Comparison of ENCODE assay signal across 8 cellular contexts in genomic region chr15:78035319-78035718, GRCh38. TPM values are rescaled to one million over a fixed set of nuclear protein-coding genes. Genes with fewer than 3 reads are reported as not detected.
DNase-seq lines count a peak whose midpoint lies in the region; FAIRE-seq and TF ChIP-seq lines count a peak whose summit lies in the region.

No MANE protein-coding gene starts in this region.

- no peak overlapping the region for H3K4me3 ChIP-seq in cardiac muscle cell
- no peak overlapping the region for H3K4me3 ChIP-seq in small intestine (ENCODE audit: low read depth in 1 of 2, low read length in 2 of 2)

- no peak for TF ChIP-seq CTCF in cardiac muscle cell (IDR thresholded peaks at IDR 0.05; ENCODE audit: low read depth, low read length)

- no peak for FAIRE-seq in small intestine (lab: Jason Lieb, UNC)

- DNase-seq in KBM-7 (peak; percentile 89), cardiac muscle cell (ENCODE audit: low read depth in 1 of 2, low spot score in 1 of 2) (peak; percentile 30 to 49), small intestine (no peak), NCI-H1694 treated with DMSO at 0.1 percent for 48 hours (lab: John Stamatoyannopoulos, UW) (no peak), NCI-H2081 (lab: John Stamatoyannopoulos, UW) (no peak), cerebellum (ENCODE audit: low spot score) (no peak), DMS 273 treated with DMSO at 0.1 percent for 48 hours (lab: John Stamatoyannopoulos, UW) (no peak)
- peak; percentile 44 for DNase-seq in activated CD4-positive, alpha-beta T cell treated with anti-CD3 and anti-CD28 coated beads, Interleukin-2, amount 50 U/mL, for 1 hour

- H3K27me3 ChIP-seq in cardiac muscle cell (no peaks in the 10 kb centered on the region), small intestine (ENCODE audit: control insufficient read depth in 2 of 2, insufficient read depth in 2 of 2, low read length in 2 of 2) (no peaks in the 10 kb centered on the region)

- peaks cover 25% of the 10 kb centered on the region for H3K4me1 ChIP-seq in cardiac muscle cell (ENCODE audit: low read depth)
- peaks cover 15 to 28% of the 10 kb centered on the region in 2 donors for H3K4me1 ChIP-seq in small intestine (ENCODE audit: control insufficient read depth in 2 of 2, insufficient read depth in 1 of 2, low read depth in 1 of 2, low read length in 1 of 2)

- H3K27ac ChIP-seq in cardiac muscle cell (peak overlapping the region; percentile 73), small intestine (ENCODE audit: low read depth in 1 of 2, low read length in 1 of 2) (peak overlapping the region; percentile 56 to 62)

- H3K36me3 ChIP-seq in cardiac muscle cell (no peaks in the 10 kb centered on the region), small intestine (ENCODE audit: control insufficient read depth in 2 of 2, insufficient read depth in 2 of 2, low read length in 2 of 2) (no peaks in the 10 kb centered on the region)

- in situ Hi-C loops in KBM-7 (cut with MboI; ENCODE audit: low pct_unique_long_range_greater_than_20kb, low sequenced_read_pairs) = no loop called here

- H3K9me3 ChIP-seq in cardiac muscle cell (ENCODE audit: low read depth) = no peaks in the 10 kb centered on the region
- H3K9me3 ChIP-seq in small intestine (ENCODE audit: control insufficient read depth, low read depth) = no peaks in the 10 kb centered on the region

- WGBS in small intestine, 3 donors = 46 to 76% (median 62%) methylated on average over 4 of the region's 4 CpGs

RNA-seq across cellular contexts. Expression of gene TBC1D2B, which starts 42.2 kb away (rescaled TPM):
- total RNA-seq in cardiac muscle cell = 8.8 and 16.5 TPM in 2 replicates
- 6.5 and 11.9 TPM in 2 replicates for polyA plus RNA-seq in cardiac muscle cell
- 10 to 100 TPM in 1 of 3 donors, 1 to 10 TPM in 2; 7.6 to 16.0 (median 7.8) TPM for polyA plus RNA-seq in small intestine
- total RNA-seq in cerebellum = 18.3 TPM

RNA-seq across cellular contexts. Expression of gene SH2D7, which starts 57.0 kb away (rescaled TPM):
- total RNA-seq in cardiac muscle cell (not detected in 2 replicates), cerebellum (not detected)
- polyA plus RNA-seq in cardiac muscle cell (0.22 and 0.98 TPM in 2 replicates), small intestine (1 to 10 TPM; 1.7 to 3.8 (median 2.9) TPM)

Comparison
In these comparisons a context has a peak if more than half of its experiments do, and no peak if none do; other contexts are left out.
1. DNase-seq: peak in KBM-7 (single experiment), activated CD4-positive, alpha-beta T cell treated with anti-CD3 and anti-CD28 coated beads, Interleukin-2, amount 50 U/mL, for 1 hour (single experiment) and cardiac muscle cell (2 of 2); none in small intestine (single experiment), NCI-H1694 treated with DMSO at 0.1 percent for 48 hours (single experiment), NCI-H2081 (0 of 2), cerebellum (single experiment) and DMS 273 treated with DMSO at 0.1 percent for 48 hours (single experiment).